ENCODE assay signal across 13 cellular contexts in the genomic region with DNA sequence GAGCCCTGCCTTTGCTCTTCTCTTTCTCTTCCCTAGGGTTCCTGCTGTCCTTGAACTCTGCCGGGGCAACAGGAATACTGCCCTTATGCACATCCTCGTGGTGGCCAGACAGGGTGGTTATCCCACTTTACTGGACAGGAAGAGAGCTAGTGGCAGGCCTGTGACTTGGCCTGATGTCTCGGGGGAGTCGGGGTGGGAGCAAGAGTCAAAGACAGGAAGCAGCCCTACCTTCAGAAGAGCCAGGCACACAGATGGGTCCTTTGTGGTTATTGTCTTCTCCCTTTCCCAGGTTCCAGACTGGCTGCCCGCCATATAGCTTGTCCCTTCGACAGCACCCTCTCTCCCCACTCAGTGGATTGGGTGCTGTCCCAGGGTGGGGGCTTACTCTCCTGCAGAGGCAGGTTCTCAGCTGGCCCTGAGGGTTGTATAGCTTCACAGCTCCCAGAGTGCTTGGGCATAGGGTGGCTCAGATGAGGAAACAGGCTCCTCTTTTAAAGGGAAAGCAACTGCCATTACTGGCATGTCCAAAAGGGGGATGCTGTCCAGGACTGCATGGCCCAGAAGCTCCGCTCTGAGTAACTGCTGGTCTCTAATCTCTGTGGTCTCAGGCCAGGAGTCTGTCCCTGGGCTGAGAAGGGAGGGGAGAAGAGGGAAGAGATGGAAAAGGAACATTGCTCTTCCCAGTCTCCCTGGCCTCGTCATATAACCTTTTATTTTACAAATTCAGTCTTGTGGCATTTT. TPM values are rescaled to one million over a fixed set of nuclear protein-coding genes. Genes with fewer than 3 reads are reported as not detected.
DNase-seq lines count a peak whose midpoint lies in the region; ATAC-seq and TF ChIP-seq lines count a peak whose summit lies in the region.
"Had no signal": no experiment of that assay in that cellular context is flagged by ENCODE, and none has a peak within 500 bp of the region (broad histone marks: within the 10 kb centered on the region; RNA-seq: fewer than 3 reads in every experiment).

No MANE protein-coding gene starts in this region.

- H3K4me3 ChIP-seq in lower lobe of right lung (no peak overlapping the region), stomach smooth muscle (ENCODE audit: low read length in 2 of 2) (no peak overlapping the region)

- H3K27ac ChIP-seq in lower lobe of right lung (peak overlapping the region; percentile 41), stomach smooth muscle (ENCODE audit: low read length) (peak overlapping the region; percentile 24)

- no peak overlapping the region for H3K4me3 Mint-ChIP-seq in activated T-cell treated with anti-CD3 and anti-CD28 coated beads, Interleukin-2, amount 50 U/mL, for 24 hours
- H3K4me3 Mint-ChIP-seq in activated naive CD8-positive, alpha-beta T cell treated with anti-CD3 and anti-CD28 coated beads for 36 hours = peak overlapping the region; percentile 55

- peak overlapping the region; percentile 96 for H3K27ac Mint-ChIP-seq in activated T-cell treated with anti-CD3 and anti-CD28 coated beads, Interleukin-2, amount 50 U/mL, for 24 hours
- H3K27ac Mint-ChIP-seq in activated naive CD8-positive, alpha-beta T cell treated with anti-CD3 and anti-CD28 coated beads for 36 hours = peak overlapping the region; percentile 97

- no peak for DNase-seq in activated T-cell treated with anti-CD3 and anti-CD28 coated beads, Interleukin-2, amount 50 U/mL, for 24 hours
- no peak for DNase-seq in activated T-cell treated with anti-CD3 and anti-CD28 coated beads, Interleukin-2, amount 50 U/mL, for 1 hour
- DNase-seq in activated naive CD8-positive, alpha-beta T cell treated with anti-CD3 and anti-CD28 coated beads for 36 hours = no peak
- DNase-seq in lower lobe of right lung (no peak), Ammon's horn (ENCODE audit: low spot score) (no peak), NCI-H2196 treated with DMSO at 0.1 percent for 48 hours (lab: John Stamatoyannopoulos, UW; ENCODE audit: unreplicated experiment) (no peak), NOMO-1 treated with dmso at 0.1 percent for 144 hours (lab: John Stamatoyannopoulos, UW; ENCODE audit: unreplicated experiment) (no peak)
- DNase-seq: ACHN; activated CD4-positive, alpha-beta T cell treated with anti-CD3 and anti-CD28 coated beads, Interleukin-2, amount 50 U/mL, for 1 hour; MV-4-11; NCI-H526 treated with DMSO at 0.1 percent for 48 hours had no signal

- H3K36me3 ChIP-seq in lower lobe of right lung (peaks cover 1% of the 10 kb centered on the region), stomach smooth muscle (ENCODE audit: control insufficient read depth in 2 of 2, insufficient read depth in 2 of 2, low read length in 2 of 2) (peaks cover under 1 to 5% of the 10 kb centered on the region in 2 donors)

- H3K36me3 Mint-ChIP-seq in activated T-cell treated with anti-CD3 and anti-CD28 coated beads, Interleukin-2, amount 50 U/mL, for 24 hours (ENCODE audit: low read depth) = peaks cover 42% of the 10 kb centered on the region
- peaks cover 60% of the 10 kb centered on the region for H3K36me3 Mint-ChIP-seq in activated naive CD8-positive, alpha-beta T cell treated with anti-CD3 and anti-CD28 coated beads for 36 hours

- H3K27me3 ChIP-seq in lower lobe of right lung (ENCODE audit: low read depth) (no peaks in the 10 kb centered on the region), stomach smooth muscle (ENCODE audit: control insufficient read depth in 1 of 2, insufficient read depth in 2 of 2, low read length in 2 of 2) (no peaks in the 10 kb centered on the region)

- H3K9ac ChIP-seq in stomach smooth muscle (ENCODE audit: low read length in 2 of 2) = no peak overlapping the region

- intact Hi-C loops in lower lobe of right lung (cut with DNase I) = no loop called here

- TF ChIP-seq CTCF in lower lobe of right lung (IDR thresholded peaks at IDR 0.05) = no peak

- H3K4me1 ChIP-seq in lower lobe of right lung = peaks cover 96% of the 10 kb centered on the region
- H3K4me1 ChIP-seq in stomach smooth muscle (ENCODE audit: control insufficient read depth, insufficient read depth, low read length) = peaks cover 44% of the 10 kb centered on the region

- no peaks in the 10 kb centered on the region for H3K9me3 Mint-ChIP-seq in activated T-cell treated with anti-CD3 and anti-CD28 coated beads, Interleukin-2, amount 50 U/mL, for 24 hours
- H3K9me3 Mint-ChIP-seq in activated naive CD8-positive, alpha-beta T cell treated with anti-CD3 and anti-CD28 coated beads for 36 hours = no peaks in the 10 kb centered on the region

- H3K9me3 ChIP-seq in lower lobe of right lung = no peaks in the 10 kb centered on the region
- H3K9me3 ChIP-seq in stomach smooth muscle (ENCODE audit: control insufficient read depth in 2 of 2, low read length in 2 of 2) = no peaks in the 10 kb centered on the region

- ATAC-seq in lower lobe of right lung = no peak
- ATAC-seq: esophagus mucosa had no signal

- H3K27me3 Mint-ChIP-seq in activated T-cell treated with anti-CD3 and anti-CD28 coated beads, Interleukin-2, amount 50 U/mL, for 24 hours = no peaks in the 10 kb centered on the region
- no peaks in the 10 kb centered on the region for H3K27me3 Mint-ChIP-seq in activated naive CD8-positive, alpha-beta T cell treated with anti-CD3 and anti-CD28 coated beads for 36 hours

- H3K4me1 Mint-ChIP-seq in activated T-cell treated with anti-CD3 and anti-CD28 coated beads, Interleukin-2, amount 50 U/mL, for 24 hours (ENCODE audit: low read depth) = peaks cover 98% of the 10 kb centered on the region
- H3K4me1 Mint-ChIP-seq in activated naive CD8-positive, alpha-beta T cell treated with anti-CD3 and anti-CD28 coated beads for 36 hours = peaks cover 92% of the 10 kb centered on the region

RNA-seq across cellular contexts. Expression of a gene that starts 17.3 kb away (rescaled TPM):
- total RNA-seq in activated naive CD8-positive, alpha-beta T cell treated with anti-CD3 and anti-CD28 coated beads for 36 hours = 100 to 1,000 TPM; 156 to 162 TPM
- 94.0 TPM for total RNA-seq in lower lobe of right lung
